ENCODE assay signal across 15 cellular contexts in the genomic region with DNA sequence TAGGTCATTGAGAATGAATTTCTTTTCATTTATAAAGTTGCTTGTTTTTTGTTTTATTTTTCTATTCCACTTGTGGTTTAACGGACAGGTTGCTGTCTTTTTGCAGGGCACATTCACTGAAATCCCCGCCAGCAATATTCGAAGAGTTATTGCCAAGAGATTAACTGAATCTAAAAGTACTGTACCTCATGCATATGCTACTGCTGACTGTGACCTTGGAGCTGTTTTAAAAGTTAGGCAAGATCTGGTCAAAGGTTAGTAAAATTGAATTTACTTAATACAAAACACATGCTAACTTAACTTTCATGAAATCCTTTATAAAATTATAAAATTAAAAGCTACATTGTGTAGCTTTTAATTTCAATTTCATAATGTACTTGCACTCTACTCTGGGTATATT. TPM values are rescaled to one million over a fixed set of nuclear protein-coding genes. Genes with fewer than 3 reads are reported as not detected.
DNase-seq lines count a peak whose midpoint lies in the region; ATAC-seq and TF ChIP-seq lines count a peak whose summit lies in the region.
"Had no signal": no experiment of that assay in that cellular context is flagged by ENCODE, and none has a peak within 500 bp of the region (broad histone marks: within the 10 kb centered on the region; RNA-seq: fewer than 3 reads in every experiment).

No MANE protein-coding gene starts in this region.

- H3K36me3 ChIP-seq in left ventricle myocardium inferior (peaks cover 54% of the 10 kb centered on the region), right lobe of liver (peaks cover 0 to 3% (median 0%) of the 10 kb centered on the region in 4 donors)

- H3K27me3 ChIP-seq in left ventricle myocardium inferior (ENCODE audit: low read depth): no peaks in the 10 kb centered on the region
- no peaks in the 10 kb centered on the region for H3K27me3 ChIP-seq in right cardiac atrium (ENCODE audit: control insufficient read depth, insufficient read depth)
- no peaks in the 10 kb centered on the region for H3K27me3 ChIP-seq in right lobe of liver
- H3K27me3 ChIP-seq: BLaER1 had no signal

- H3K4me3 ChIP-seq in left ventricle myocardium inferior (no peak overlapping the region), right cardiac atrium (ENCODE audit: low read length) (no peak overlapping the region), foreskin fibroblast (ENCODE audit: low read depth in 1 of 2, low read length in 2 of 2) (no peak overlapping the region), right lobe of liver (no peak overlapping the region)
- H3K4me3 ChIP-seq: BLaER1 had no signal

- WGBS in right cardiac atrium: 69% methylated on average over 3 of the region's 3 CpGs
- 32% methylated on average over 3 of the region's 3 CpGs for WGBS in right lobe of liver (ENCODE audit: insufficient coverage, low coverage, low lambda C conversion rate, missing lambda C conversion rate)

- no peak for TF ChIP-seq CTCF in left ventricle myocardium inferior (IDR thresholded peaks at IDR 0.05; ENCODE audit: borderline replicate concordance)
- no peak for TF ChIP-seq CTCF in foreskin fibroblast (IDR thresholded peaks at IDR 0.05; ENCODE audit: low read depth, low read length)
- no peak for TF ChIP-seq CTCF in right lobe of liver (IDR thresholded peaks at IDR 0.05)

- intact Hi-C loops in left ventricle myocardium inferior (cut with micrococcal nuclease) (no loop called here), right cardiac atrium (cut with DNase I) (no loop called here), right lobe of liver (cut with DNase I) (no loop called here)

- no peaks in the 10 kb centered on the region for H3K9me3 ChIP-seq in left ventricle myocardium inferior (replicated peaks)
- H3K9me3 ChIP-seq in right cardiac atrium (ENCODE audit: control insufficient read depth, low read length): no peaks in the 10 kb centered on the region
- H3K9me3 ChIP-seq in right lobe of liver: no peaks in the 10 kb centered on the region

- H3K4me1 ChIP-seq in left ventricle myocardium inferior: peaks cover 8% of the 10 kb centered on the region
- no peaks in the 10 kb centered on the region for H3K4me1 ChIP-seq in right cardiac atrium (ENCODE audit: control insufficient read depth, insufficient read depth, low read length)
- peaks cover 0 to 26% (median 0%) of the 10 kb centered on the region in 4 donors for H3K4me1 ChIP-seq in right lobe of liver
- H3K4me1 ChIP-seq: BLaER1 had no signal

- no peak for DNase-seq in left ventricle myocardium inferior
- DNase-seq in right cardiac atrium: no peak
- DNase-seq in foreskin fibroblast: peak; percentile 21 to 49
- DNase-seq in right lobe of liver: no peak
- no peak for DNase-seq in foreskin melanocyte
- DNase-seq in NCI-H1092 treated with DMSO at 0.1 percent for 48 hours (lab: John Stamatoyannopoulos, UW): no peak
- DNase-seq: 8988T; AML-193; CD8-positive, alpha-beta memory T cell; DMS53; GF-D8; HCEC 1CT; HFFc6 had no signal

- no peak for ATAC-seq in right cardiac atrium
- ATAC-seq in right lobe of liver: peak; percentile 53 to 87 (median 81)
- no peak for ATAC-seq in GM18870 (IDR thresholded peaks at IDR 0.05; ENCODE audit: unreplicated experiment)

- TF ChIP-seq POLR2A in right lobe of liver (IDR thresholded peaks at IDR 0.05): no peak

- H3K27ac ChIP-seq in left ventricle myocardium inferior (replicated peaks): peak overlapping the region; percentile 56
- H3K27ac ChIP-seq in right cardiac atrium (ENCODE audit: low read length): no peak overlapping the region
- H3K27ac ChIP-seq in right lobe of liver: peak overlapping the region in 1 of 3 donors; percentile 37
- H3K27ac ChIP-seq: BLaER1 had no signal

RNA-seq across cellular contexts. Expression of a gene that starts 53.6 kb away (rescaled TPM):
- total RNA-seq in left ventricle myocardium inferior (157 TPM), right cardiac atrium (10 to 100 TPM; 68.4 to 89.2 (median 77.3) TPM), right lobe of liver (10 to 100 TPM; 21.3 to 31.3 (median 28.8) TPM)
- polyA plus RNA-seq in right cardiac atrium: 59.5 TPM

RNA-seq across cellular contexts. Expression of a gene that starts 53.9 kb away (rescaled TPM):
- 24.3 TPM for total RNA-seq in left ventricle myocardium inferior
- 10 to 100 TPM; 23.1 to 34.3 (median 26.7) TPM for total RNA-seq in right cardiac atrium
- polyA plus RNA-seq in right cardiac atrium: 26.6 TPM
- 10 to 100 TPM in 5 of 6 experiments, 1 to 10 TPM in 1; 9.4 to 19.7 (median 14.5) TPM for total RNA-seq in right lobe of liver

Comparison
In these comparisons a context has a peak if more than half of its experiments do, and no peak if none do; other contexts are left out.
1. DNase-seq: peak in foreskin fibroblast (2 of 2); none in left ventricle myocardium inferior (single experiment), right cardiac atrium (0 of 3), right lobe of liver (0 of 3), foreskin melanocyte (single experiment) and NCI-H1092 treated with DMSO at 0.1 percent for 48 hours (single experiment).
2. ATAC-seq: peak in right lobe of liver (4 of 4); none in right cardiac atrium (0 of 2) and GM18870 (single experiment).